In the genomic region with DNA sequence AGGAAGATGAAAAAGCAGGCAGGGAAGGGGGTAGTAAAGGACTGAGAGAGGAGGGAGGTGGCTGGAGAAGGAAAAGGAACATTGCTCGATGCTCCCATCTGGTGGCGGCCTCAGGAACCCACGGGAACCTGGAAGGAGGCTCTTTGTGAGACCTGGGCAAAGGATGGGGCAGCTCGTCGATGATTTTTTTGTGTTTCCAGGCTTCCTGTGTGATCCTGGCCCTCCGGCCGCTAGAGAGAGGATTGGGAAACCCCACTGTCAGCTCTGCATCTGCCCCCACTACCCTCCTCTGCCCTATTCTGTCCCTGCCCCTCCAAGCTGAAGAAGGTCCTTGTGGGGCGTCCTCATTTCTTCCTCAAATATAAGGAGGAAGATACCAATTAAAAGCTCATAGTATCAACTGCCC, we compare ENCODE assay signal across 8 cellular contexts. TPM values are rescaled to one million over a fixed set of nuclear protein-coding genes. Genes with fewer than 3 reads are reported as not detected.
A peak's percentile ranks its signal among the peaks of the same experiment; 100 is the strongest.
DNase-seq lines count a peak whose midpoint lies in the region; ATAC-seq, FAIRE-seq and TF ChIP-seq lines count a peak whose summit lies in the region.

No MANE protein-coding gene starts in this region.

- H3K4me3 ChIP-seq in dorsolateral prefrontal cortex = peak overlapping the region in 1 of 59 donors; percentile 8

- H3K27me3 ChIP-seq in dorsolateral prefrontal cortex = no peaks in the 10 kb centered on the region

- TF ChIP-seq POLR2A in H54 (IDR thresholded peaks at IDR 0.05; ENCODE audit: low read depth, low read length) = no peak

- no peak for ATAC-seq in GM19023 (IDR thresholded peaks at IDR 0.05; ENCODE audit: unreplicated experiment)

- no peak for FAIRE-seq in H54 (lab: Jason Lieb, UNC)

- DNase-seq in AML-193 (lab: John Stamatoyannopoulos, UW) (peak; percentile 53 to 65), H54 (ENCODE audit: insufficient read length, low spot score) (peak; percentile 90), NCI-H446 (lab: John Stamatoyannopoulos, UW) (peak; percentile 69 to 72), dorsolateral prefrontal cortex (peak in 9 of 10 donors; percentile 77 to 87 (median 84)), lung microvascular endothelial cell (ENCODE audit: low read depth in 2 of 2) (peak; percentile 57 to 76)
- DNase-seq in activated CD4-positive, alpha-beta T cell treated with anti-CD3 and anti-CD28 coated beads for 4 hours = peak; percentile 29 to 44
- DNase-seq in stimulated activated naive CD4-positive, alpha-beta T cell treated with Interleukin-2 at 50 U/mL for 16 hours (lab: John Stamatoyannopoulos, UW) = peak; percentile 5

- peak overlapping the region in 26 of 59 donors; percentile 2 to 90 (median 56) for H3K27ac ChIP-seq in dorsolateral prefrontal cortex

- intact Hi-C loops in dorsolateral prefrontal cortex (cut with DNase I) = loop anchor here (1.0 to 10.0 kb wide), 6 partner anchors 59 to 360 kb away; a partner anchor contains a TSS

- TF ChIP-seq CTCF in dorsolateral prefrontal cortex (IDR thresholded peaks at IDR 0.05 in 54 of 56, conservative IDR thresholded peaks at IDR 0.05 in 2 of 56; ENCODE audit: low read depth in 1 of 56, partially characterized antibody in 56 of 56) = peak; percentile 43 to 97 (median 89)

RNA-seq across cellular contexts. Expression of a gene that starts 6.6 kb away (rescaled TPM):
- total RNA-seq in dorsolateral prefrontal cortex (10 to 100 TPM in 1 of 120 experiments, 1 to 10 TPM in 40, under 1 TPM in 79; 0.27 to 16.6 (median 0.80) TPM), lung microvascular endothelial cell (not detected in 2 replicates)

RNA-seq across cellular contexts. Expression of a gene that starts 24.2 kb away (rescaled TPM):
- 10 to 100 TPM; 41.0 to 97.0 (median 58.6) TPM for total RNA-seq in dorsolateral prefrontal cortex
- total RNA-seq in lung microvascular endothelial cell = 3.3 and 3.4 TPM in 2 replicates

Comparison
In these comparisons a context has a peak if more than half of its experiments do, and no peak if none do; other contexts are left out.
1. DNase-seq: peak in every context shown above with its lines; median percentile 90 in H54; 84 in dorsolateral prefrontal cortex; 70 in NCI-H446; 66 in lung microvascular endothelial cell; 59 in AML-193; 36 in activated CD4-positive, alpha-beta T cell treated with anti-CD3 and anti-CD28 coated beads for 4 hours; 5 in stimulated activated naive CD4-positive, alpha-beta T cell treated with Interleukin-2 at 50 U/mL for 16 hours.